ENCODE assay signal across 8 cellular contexts in genomic region chr16:87316923-87317765, GRCh38. TPM values are rescaled to one million over a fixed set of nuclear protein-coding genes. Genes with fewer than 3 reads are reported as not detected.
DNase-seq lines count a peak whose midpoint lies in the region; ATAC-seq, FAIRE-seq and TF ChIP-seq lines count a peak whose summit lies in the region.

TSS of gene C16orf95 (minus strand) at chr16:87317392. CDS start at chr16:87317242, 150 bp downstream.

- H3K9ac ChIP-seq in keratinocyte (ENCODE audit: control insufficient read depth, extremely low read depth, insufficient read depth, low read length) = peak within 1 kb of the TSS; percentile 97

- H4K20me1 ChIP-seq in keratinocyte (ENCODE audit: control insufficient read depth, extremely low read depth, insufficient read depth, low read length) = no peaks in the 10 kb centered on the region

- H3K27ac ChIP-seq in keratinocyte (ENCODE audit: control insufficient read depth, insufficient read depth, low read length) = peak within 1 kb of the TSS; percentile 91

- peak; percentile 90 for TF ChIP-seq POLR2A in GM19099 (IDR thresholded peaks at IDR 0.05; ENCODE audit: extremely low read depth, insufficient read length, low read depth)

- peak; percentile 73 for TF ChIP-seq CTCF in BE2C (IDR thresholded peaks at IDR 0.05; ENCODE audit: low read depth, low read length)
- TF ChIP-seq CTCF in keratinocyte (optimal IDR thresholded peaks at IDR 0.05 in 1 of 3, IDR thresholded peaks at IDR 0.05 in 1 of 3, conservative IDR thresholded peaks at IDR 0.05 in 1 of 3; ENCODE audit: extremely low read depth in 1 of 3, insufficient read depth in 2 of 3, low read length in 3 of 3) = peak; percentile 64 to 76 (median 72)

- no peaks in the 10 kb centered on the region for H3K27me3 ChIP-seq in BE2C
- no peaks in the 10 kb centered on the region for H3K27me3 ChIP-seq in keratinocyte (ENCODE audit: control insufficient read depth, extremely low read depth, insufficient read depth, low read length)

- dilution Hi-C loops in keratinocyte (cut with MboI; ENCODE audit: extremely low pct_ligation_motif_present, low sequenced_read_pairs) = no loop called here

- peaks cover 16% of the 10 kb centered on the region for H3K79me2 ChIP-seq in keratinocyte (ENCODE audit: control insufficient read depth, insufficient read depth, low read length)

- FAIRE-seq in keratinocyte (lab: Jason Lieb, UNC) = no peak

- peak; percentile 79 for ATAC-seq in HG03378 (IDR thresholded peaks at IDR 0.05; ENCODE audit: unreplicated experiment)

- H2AFZ ChIP-seq in keratinocyte (ENCODE audit: control insufficient read depth, low read length) = peak within 1 kb of the TSS; percentile 88

- H3K4me1 ChIP-seq in BE2C = no peaks in the 10 kb centered on the region
- H3K4me1 ChIP-seq in keratinocyte (ENCODE audit: control insufficient read depth, extremely low read depth, insufficient read depth, low read length) = peaks cover 7% of the 10 kb centered on the region

- H3K4me3 ChIP-seq in BE2C (ENCODE audit: low read depth, low read length) = peak within 1 kb of the TSS; percentile 97
- H3K4me3 ChIP-seq in keratinocyte (ENCODE audit: control insufficient read depth in 2 of 3, extremely low read depth in 1 of 3, insufficient read depth in 2 of 3, low read depth in 1 of 3, low read length in 3 of 3) = peak within 1 kb of the TSS; percentile 82 to 89 (median 89)

- peak; percentile 97 for DNase-seq in BE2C
- peak; percentile 82 to 92 for DNase-seq in NCI-H446 (lab: John Stamatoyannopoulos, UW)
- peak; percentile 97 for DNase-seq in activated CD4-positive, CD25-positive, alpha-beta regulatory T cell treated with anti-CD3 and anti-CD28 coated beads, Interleukin-2, amount 50 U/mL, for 72 hours
- peak; percentile 95 for DNase-seq in cerebellar cortex (ENCODE audit: low spot score)
- DNase-seq in keratinocyte (ENCODE audit: low read depth, low spot score) = peak; percentile 70
- DNase-seq in stimulated activated CD4-positive, alpha-beta T cell treated with anti-CD3 and anti-CD28 coated beads, Interleukin-12 subunit alpha, Interleukin-12 subunit beta, amount 100 ng/mL, for 48 hours (ENCODE audit: low read depth in 2 of 3, low spot score in 1 of 3) = peak; percentile 93 to 97 (median 94)

- H3K36me3 ChIP-seq in BE2C = no peaks in the 10 kb centered on the region
- peaks cover 0 to 2% of the 10 kb centered on the region in 2 experiments for H3K36me3 ChIP-seq in keratinocyte (ENCODE audit: control insufficient read depth in 2 of 2, extremely low read depth in 1 of 2, insufficient read depth in 2 of 2, low read length in 2 of 2)

- no peaks in the 10 kb centered on the region for H3K9me1 ChIP-seq in keratinocyte (ENCODE audit: control insufficient read depth, extremely low read depth, insufficient read depth, low read length)

- H3K4me2 ChIP-seq in keratinocyte (ENCODE audit: control insufficient read depth, extremely low read depth, insufficient read depth, low read depth, low read length) = peak within 1 kb of the TSS; percentile 96

- H3K9me3 ChIP-seq in BE2C (peaks cover 3% of the 10 kb centered on the region; the same call in 1 of the 2 replicates), keratinocyte (ENCODE audit: control insufficient read depth, low read depth, low read length) (no peaks in the 10 kb centered on the region)

RNA-seq across cellular contexts. Expression of gene C16orf95, which starts in this region (rescaled TPM):
- polyA plus RNA-seq in BE2C (2012; ENCODE audit: insufficient read depth, insufficient read length, low read depth) = 3.1 TPM
- polyA plus RNA-seq in keratinocyte = 0.71 to 1.5 TPM (median 1.4 TPM) in 3 replicates
- 0.29 TPM for polyA plus RNA-seq in keratinocyte (2011; ENCODE audit: low read depth)
- 0.60 and 1.6 TPM in 2 replicates for polyA plus RNA-seq in keratinocyte (2011; cell fraction: cytosol; rRNA removed)
- polyA plus RNA-seq in keratinocyte (2011; cell fraction: nucleus; rRNA removed) = 0.83 and 1.1 TPM in 2 replicates
- 2.2 and 2.6 TPM in 2 replicates for polyA plus RNA-seq in keratinocyte (2012; ENCODE audit: low replicate concordance)
- 0.22 to 0.79 TPM (median 0.69 TPM) in 3 replicates for polyA minus RNA-seq in keratinocyte
- polyA minus RNA-seq in keratinocyte (2011; cell fraction: cytosol; rRNA and poly(A)+ RNA removed) = not detected
- polyA minus RNA-seq in keratinocyte (2011; cell fraction: nucleus; rRNA and poly(A)+ RNA removed) = 1.2 TPM in 1 of 2 replicates, not detected in the other

Comparison
In these comparisons a context has a peak if more than half of its experiments do, and no peak if none do; other contexts are left out.
1. Peak in every context shown above with its lines: DNase-seq, ATAC-seq, H3K4me3 ChIP-seq and H3K27ac ChIP-seq.